Comparison of ENCODE assay signal across 20 cellular contexts in the genomic region with DNA sequence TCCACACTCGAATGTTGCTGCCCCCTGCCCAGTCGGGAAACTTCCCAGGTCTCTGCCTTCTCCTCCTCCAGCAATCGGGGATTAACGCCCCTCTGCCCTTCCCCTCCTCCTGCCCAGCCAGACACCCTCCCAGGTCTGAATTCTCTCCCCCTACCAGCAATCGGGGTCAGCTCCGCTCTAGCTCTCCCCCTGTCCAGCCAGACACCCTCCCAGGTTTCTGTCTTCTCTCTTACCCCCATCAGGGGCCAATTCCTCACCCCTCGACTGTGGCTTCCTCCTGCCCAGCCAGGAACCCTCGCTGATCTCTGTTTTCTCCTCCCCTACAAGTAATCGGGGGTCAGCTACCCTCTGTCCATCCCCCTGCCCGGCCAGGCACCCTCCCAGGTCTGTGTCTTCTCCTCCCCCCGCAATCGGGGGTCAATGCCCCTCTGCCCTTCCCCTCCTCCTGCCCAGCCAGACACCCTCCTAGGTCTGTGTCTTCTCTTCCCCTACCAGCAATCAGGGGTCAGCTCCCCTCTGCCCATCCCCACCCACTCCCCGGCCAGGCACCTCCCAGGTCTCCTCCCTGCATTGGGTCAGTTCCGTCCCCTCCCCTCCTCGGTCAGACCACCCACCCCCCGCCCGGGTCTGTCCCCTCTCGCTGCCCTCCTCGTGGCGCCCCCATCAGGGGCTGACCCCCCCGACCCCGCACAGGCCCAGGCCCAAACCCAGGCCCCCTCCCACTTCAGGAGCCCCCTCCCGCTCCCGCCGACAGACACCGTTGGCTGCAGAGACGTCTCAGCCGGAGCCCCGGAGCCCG. TPM values are rescaled to one million over a fixed set of nuclear protein-coding genes. Genes with fewer than 3 reads are reported as not detected.
A peak's percentile ranks its signal among the peaks of the same experiment; 100 is the strongest.
DNase-seq lines count a peak whose midpoint lies in the region; ATAC-seq, FAIRE-seq and TF ChIP-seq lines count a peak whose summit lies in the region.
"Had no signal": no experiment of that assay in that cellular context is flagged by ENCODE, and none has a peak within 500 bp of the region (broad histone marks: within the 10 kb centered on the region; RNA-seq: fewer than 3 reads in every experiment).

No MANE protein-coding gene starts in this region.

- peaks cover 30% of the 10 kb centered on the region for H3K79me2 ChIP-seq in GM23338 (replicated peaks; ENCODE audit: insufficient read depth)
- no peaks in the 10 kb centered on the region for H3K79me2 ChIP-seq in osteoblast (ENCODE audit: insufficient read depth, low read length)

- no peak overlapping the region for H3K27ac Mint-ChIP-seq in GM23338
- peak overlapping the region in 2 of 5 experiments; percentile 5 to 85 for H3K27ac Mint-ChIP-seq in brain
- H3K27ac Mint-ChIP-seq: activated naive CD8-positive, alpha-beta T cell treated with anti-CD3 and anti-CD28 coated beads, Interleukin-2, amount 50 U/mL, for 24 hours; activated T-cell treated with anti-CD3 and anti-CD28 coated beads, Interleukin-2, amount 50 U/mL, for 72 hours had no signal

- DNase-seq in GM23338 (ENCODE audit: low spot score) (peak; percentile 55), osteoblast (ENCODE audit: insufficient read length, low spot score, missing footprints) (peak; percentile 62), upper lobe of left lung (no peak), GM12891 (ENCODE audit: insufficient read length, low spot score) (no peak), SKM-1 (lab: John Stamatoyannopoulos, UW; ENCODE audit: unreplicated experiment) (no peak)
- no peak for DNase-seq in stimulated activated CD4-positive, alpha-beta T cell treated with anti-CD3 and anti-CD28 coated beads, Interleukin-4, amount 100 ng/mL, for 24 hours
- DNase-seq: DMS 273 treated with DMSO at 0.1 percent for 48 hours, mammary epithelial cell, sigmoid colon had no signal

- H3K4me2 ChIP-seq in GM23338 (peak overlapping the region; percentile 87), osteoblast (ENCODE audit: insufficient read depth, low read length) (no peak overlapping the region)

- H3K36me3 ChIP-seq in GM23338 (ENCODE audit: insufficient read depth) (no peaks in the 10 kb centered on the region), iPS-20b (ENCODE audit: insufficient read depth, low read depth, low read length) (no peaks in the 10 kb centered on the region), osteoblast (ENCODE audit: insufficient read depth, low read length) (no peaks in the 10 kb centered on the region), upper lobe of left lung (no peaks in the 10 kb centered on the region)
- H3K36me3 ChIP-seq: sigmoid colon had no signal

- H4K20me1 ChIP-seq in GM23338 (replicated peaks; ENCODE audit: insufficient read depth) (no peaks in the 10 kb centered on the region; the same call in 1 of the 2 replicates), osteoblast (ENCODE audit: insufficient read depth, low read length) (no peaks in the 10 kb centered on the region)

- FAIRE-seq in GM12891 (lab: Jason Lieb, UNC), result no peak
- FAIRE-seq: TTC549 had no signal

- peaks cover 10% of the 10 kb centered on the region for H3F3A ChIP-seq in GM23338 (replicated peaks; ENCODE audit: low read depth)

- TF ChIP-seq POLR2A in upper lobe of left lung (IDR thresholded peaks at IDR 0.05) (no peak), GM12891 (IDR thresholded peaks at IDR 0.05; ENCODE audit: low read depth, low read length) (no peak)

- H3K4me1 ChIP-seq in GM23338 (ENCODE audit: insufficient read depth) (peaks cover 10% of the 10 kb centered on the region), iPS-20b (ENCODE audit: insufficient read depth, low read length) (no peaks in the 10 kb centered on the region), osteoblast (ENCODE audit: insufficient read depth, low read length) (no peaks in the 10 kb centered on the region), upper lobe of left lung (peaks cover 0 to 9% (median 5%) of the 10 kb centered on the region in 4 donors)

- peak overlapping the region; percentile 53; the same call in 1 of the 2 replicates for H3K9ac ChIP-seq in iPS-20b (ENCODE audit: low read depth, low read length)

- H3K4me3 Mint-ChIP-seq in GM23338 (peak overlapping the region; percentile 73), brain (peak overlapping the region; percentile 70 to 81 (median 73))
- H3K4me3 Mint-ChIP-seq: activated naive CD8-positive, alpha-beta T cell treated with anti-CD3 and anti-CD28 coated beads, Interleukin-2, amount 50 U/mL, for 24 hours had no signal

- ATAC-seq in GM23338 (peak; percentile 68), upper lobe of left lung (ENCODE audit: low FRiP score in 2 of 2) (no peak)
- ATAC-seq: activated naive CD8-positive, alpha-beta T cell treated with anti-CD3 and anti-CD28 coated beads, Interleukin-2, amount 50 U/mL, for 24 hours; activated T-cell treated with anti-CD3 and anti-CD28 coated beads, Interleukin-2, amount 50 U/mL, for 72 hours had no signal

- no peaks in the 10 kb centered on the region for H3K9me2 ChIP-seq in GM23338 (ENCODE audit: insufficient read depth)

- peaks cover 8% of the 10 kb centered on the region for H3K36me3 Mint-ChIP-seq in GM23338 (ENCODE audit: low read depth)
- peaks cover 16% of the 10 kb centered on the region for H3K36me3 Mint-ChIP-seq in brain

- H3K9me3 ChIP-seq in iPS-20b (ENCODE audit: insufficient read depth, low read depth, low read length), result peaks cover 9% of the 10 kb centered on the region; the same call in 1 of the 2 replicates
- H3K9me3 ChIP-seq in osteoblast (ENCODE audit: low read depth, low read length), result no peaks in the 10 kb centered on the region
- H3K9me3 ChIP-seq in upper lobe of left lung, result peaks cover 0 to 6% (median 3%) of the 10 kb centered on the region in 4 donors

- H3K27me3 Mint-ChIP-seq in GM23338 (ENCODE audit: insufficient read depth, low read depth, poor library complexity) (peaks cover 38% of the 10 kb centered on the region), brain (peaks cover 53% of the 10 kb centered on the region)

- H3K27ac ChIP-seq in GM23338 (ENCODE audit: low read depth), result no peak overlapping the region
- H3K27ac ChIP-seq in iPS-20b (ENCODE audit: low read length), result no peak overlapping the region
- H3K27ac ChIP-seq in osteoblast (ENCODE audit: low read depth, low read length), result no peak overlapping the region
- H3K27ac ChIP-seq in upper lobe of left lung, result no peak overlapping the region
- H3K27ac ChIP-seq: sigmoid colon, SK-N-MC had no signal

- TF ChIP-seq CTCF in GM23338 (conservative IDR thresholded peaks at IDR 0.05; ENCODE audit: low read depth in 2 of 2), result 0 out of 4 replicates have a peak, but pooled peaks of 1 of the 2 experiments have one; percentile 42
- TF ChIP-seq CTCF in brain (conservative IDR thresholded peaks at IDR 0.05), result no peak
- no peak for TF ChIP-seq CTCF in osteoblast (IDR thresholded peaks at IDR 0.05; ENCODE audit: extremely low read depth, low read depth, low read length)
- TF ChIP-seq CTCF in upper lobe of left lung (IDR thresholded peaks at IDR 0.05), result no peak

- TF ChIP-seq EP300 in upper lobe of left lung (IDR thresholded peaks at IDR 0.05), result no peak

- H3K27me3 ChIP-seq in GM23338 (ENCODE audit: insufficient read depth), result peaks cover 12% of the 10 kb centered on the region
- H3K27me3 ChIP-seq in iPS-20b (ENCODE audit: insufficient read depth, low read length), result peaks cover 25% of the 10 kb centered on the region
- peaks cover 37% of the 10 kb centered on the region for H3K27me3 ChIP-seq in osteoblast (ENCODE audit: insufficient read depth, low read length)
- H3K27me3 ChIP-seq in upper lobe of left lung, result peaks cover 0 to 26% (median 16%) of the 10 kb centered on the region in 4 donors

- H3K4me1 Mint-ChIP-seq in GM23338 (peaks cover 15% of the 10 kb centered on the region), brain (peaks cover 29% of the 10 kb centered on the region)

- H3K9me3 Mint-ChIP-seq in GM23338 (peaks cover 21% of the 10 kb centered on the region), brain (peaks cover 6 to 25% (median 9%) of the 10 kb centered on the region in 5 experiments)

- peak overlapping the region; percentile 58 for H3K4me3 ChIP-seq in GM23338
- peak overlapping the region; percentile 57 for H3K4me3 ChIP-seq in iPS-20b (ENCODE audit: low read length)
- H3K4me3 ChIP-seq in osteoblast (ENCODE audit: insufficient read depth, low read length), result no peak overlapping the region
- H3K4me3 ChIP-seq in upper lobe of left lung, result peak overlapping the region in 1 of 4 donors; percentile 9
- H3K4me3 ChIP-seq: sigmoid colon, SK-N-MC had no signal

- no peak overlapping the region for H2AFZ ChIP-seq in GM23338
- no peak overlapping the region for H2AFZ ChIP-seq in osteoblast (ENCODE audit: low read length)

- WGBS in upper lobe of left lung, 2 donors, result 11 to 13% methylated on average over 22 to 25 of the region's 30 CpGs

TF ChIP-seq in GM23338, 12 proteins besides CTCF, POLR2A, EP300 and RAD21:
- no peak for TF ChIP-seq CREB1 (CRISPR knock-in tag; IDR thresholded peaks at IDR 0.05; ENCODE audit: low read depth)
- TF ChIP-seq POLR2AphosphoS5 (IDR thresholded peaks at IDR 0.05; ENCODE audit: low read depth), result no peak
- TF ChIP-seq JUNB (IDR thresholded peaks at IDR 0.05; ENCODE audit: unreplicated experiment), result no peak

TF ChIP-seq in GM12891, 5 proteins besides CTCF, POLR2A, EP300 and RAD21:
- TF ChIP-seq POLR2AphosphoS5 (IDR thresholded peaks at IDR 0.05; ENCODE audit: low read depth, low read length) (no peak), POU2F2 (IDR thresholded peaks at IDR 0.05; ENCODE audit: low read depth, low read length) (no peak), PAX5 (IDR thresholded peaks at IDR 0.05; ENCODE audit: insufficient read depth, low read length, severe bottlenecking) (no peak), SPI1 (IDR thresholded peaks at IDR 0.05; ENCODE audit: low read depth, low read length) (no peak), TAF1 (IDR thresholded peaks at IDR 0.05; ENCODE audit: low read depth, low read length) (no peak)

RNA-seq across cellular contexts. Expression of gene ZFR2, which starts 0.7 kb away (rescaled TPM):
- 13.5 and 15.8 TPM in 2 replicates for total RNA-seq in GM23338 (2014; rRNA removed; shearing (Covaris generic))
- polyA plus RNA-seq in GM23338 (2016; fragmentation: Nextera tagmentation; extraction: Ambion mirVana) (25.4 and 31.3 TPM in 2 replicates), brain (ENCODE audit: insufficient read depth, low read depth, low replicate concordance) (4.5 TPM)
- total RNA-seq in osteoblast (not detected in 2 replicates), upper lobe of left lung (1 to 10 TPM in 1 of 6 donors, under 1 TPM in 2, not detected in 3; 0.11 to 4.2 (median 0.30) TPM)
- polyA plus RNA-seq in GM12891 (2012; ENCODE audit: low read depth, missing spikeins), result 0.26 TPM
- total RNA-seq: fibroblast of villous mesenchyme, H4, HT-29, mammary epithelial cell, NCI-H460 had no signal
- polyA plus RNA-seq: mammary epithelial cell had no signal

RNA-seq across cellular contexts. Expression of gene ATCAY, which starts 12.3 kb away (rescaled TPM):
- 36.4 and 45.7 TPM in 2 replicates for total RNA-seq in GM23338 (2014; rRNA removed; shearing (Covaris generic))
- polyA plus RNA-seq in GM23338 (2016; fragmentation: Nextera tagmentation; extraction: Ambion mirVana) (16.9 and 22.8 TPM in 2 replicates), brain (ENCODE audit: insufficient read depth, low read depth, low replicate concordance) (140 TPM)
- total RNA-seq in osteoblast (not detected in 2 replicates), upper lobe of left lung (not detected)
- 0.15 TPM for polyA plus RNA-seq in GM12891 (2012; ENCODE audit: low read depth, missing spikeins)
- total RNA-seq: H4, HT-29, mammary epithelial cell, NCI-H460, omental fat pad had no signal
- polyA plus RNA-seq: mammary epithelial cell had no signal

Comparison
In these comparisons a context has a peak if more than half of its experiments do, and no peak if none do; other contexts are left out.
1. DNase-seq: peak in GM23338 (single experiment) and osteoblast (single experiment); none in upper lobe of left lung (0 of 2), GM12891 (single experiment), SKM-1 (single experiment) and stimulated activated CD4-positive, alpha-beta T cell treated with anti-CD3 and anti-CD28 coated beads, Interleukin-4, amount 100 ng/mL, for 24 hours (single experiment).
2. RNA of gene ATCAY, which starts 12.3 kb away (total RNA-seq): 36.4 to 45.7 TPM in GM23338; not detected in osteoblast and not detected in upper lobe of left lung; every median in the first group is over 10 times any median in the second.